In genomic region chr9:136362450-136362784, GRCh38 we compare ENCODE assay signal across 8 cellular contexts. TPM values are rescaled to one million over a fixed set of nuclear protein-coding genes. Genes with fewer than 3 reads are reported as not detected.
DNase-seq lines count a peak whose midpoint lies in the region; ATAC-seq, FAIRE-seq and TF ChIP-seq lines count a peak whose summit lies in the region.

No MANE protein-coding gene starts in this region.

- H2AFZ ChIP-seq in HepG2 (ENCODE audit: low read length) (no peak overlapping the region), astrocyte (ENCODE audit: low read depth, low read length) (no peak overlapping the region)

- H3K79me2 ChIP-seq in HepG2 (ENCODE audit: insufficient read depth, low read length) (no peaks in the 10 kb centered on the region), astrocyte (ENCODE audit: insufficient read depth, low read length) (peaks cover 10% of the 10 kb centered on the region)

- H3K27ac ChIP-seq in HepG2 (ENCODE audit: extremely low read length, insufficient read depth, low read length) = no peak overlapping the region
- peak overlapping the region in 1 of 3 donors; percentile 16 for H3K27ac ChIP-seq in right lobe of liver
- no peak overlapping the region for H3K27ac ChIP-seq in astrocyte (ENCODE audit: low read depth, low read length)
- H3K27ac ChIP-seq in uterus = peak overlapping the region; percentile 63 to 94
- H3K27ac ChIP-seq in kidney (ENCODE audit: low read depth in 2 of 2, low read length in 2 of 2) = no peak overlapping the region

- H4K20me1 ChIP-seq in HepG2 (ENCODE audit: insufficient read depth, low read length) = no peaks in the 10 kb centered on the region
- peaks cover 21% of the 10 kb centered on the region for H4K20me1 ChIP-seq in astrocyte (ENCODE audit: insufficient read depth, low read length)

- ATAC-seq in HepG2 = no peak
- ATAC-seq in right lobe of liver = no peak
- ATAC-seq in GM19397 (IDR thresholded peaks at IDR 0.05; ENCODE audit: unreplicated experiment) = no peak
- no peak for ATAC-seq in HG03108 (IDR thresholded peaks at IDR 0.05; ENCODE audit: unreplicated experiment)

- intact Hi-C loops in HepG2 (cut with micrococcal nuclease; ENCODE audit: unreplicated experiment) (loop anchor here (2.0 kb wide), 1 partner anchor 18 kb away; no protein-coding TSS in a partner anchor), right lobe of liver (cut with DNase I) (no loop called here), uterus (cut with DNase I; ENCODE audit: low total_unique reads) (no loop called here), kidney (cut with DNase I) (no loop called here)

- H3K4me3 ChIP-seq in HepG2 (replicated peaks in 1 of 3; ENCODE audit: insufficient read depth in 1 of 3, low read depth in 2 of 3, low read length in 3 of 3) = no peak overlapping the region
- no peak overlapping the region for H3K4me3 ChIP-seq in right lobe of liver
- H3K4me3 ChIP-seq in astrocyte (ENCODE audit: insufficient read depth, low read depth, low read length) = peak overlapping the region; percentile 47
- H3K4me3 ChIP-seq in uterus = no peak overlapping the region
- H3K4me3 ChIP-seq in kidney (ENCODE audit: low read length in 2 of 2) = no peak overlapping the region

- in situ Hi-C loops in HepG2 (cut with HindIII; ENCODE audit: extremely low pct_ligation_motif_present, low pct_unique_long_range_greater_than_20kb) = no loop called here

- H3K27me3 Mint-ChIP-seq in astrocyte (ENCODE audit: low read depth, unreplicated experiment) (no peaks in the 10 kb centered on the region), mesothelial cell of epicardium (ENCODE audit: low read depth) (no peaks in the 10 kb centered on the region)

- H3K36me3 Mint-ChIP-seq in astrocyte (ENCODE audit: low read depth, unreplicated experiment) (no peaks in the 10 kb centered on the region), mesothelial cell of epicardium (no peaks in the 10 kb centered on the region)

- no peak for TF ChIP-seq POLR2A in HepG2 (IDR thresholded peaks at IDR 0.05; ENCODE audit: insufficient read depth in 1 of 2, low read depth in 2 of 2, low read length in 2 of 2)
- TF ChIP-seq POLR2A in right lobe of liver (IDR thresholded peaks at IDR 0.05) = no peak
- TF ChIP-seq POLR2A in uterus (IDR thresholded peaks at IDR 0.05) = no peak

- WGBS in HepG2 (ENCODE audit: low lambda C conversion rate) = 100% methylated on average over 2 of the region's 6 CpGs
- no CpG with 5 or more reads among the region's 6 CpGs for WGBS in right lobe of liver (ENCODE audit: insufficient coverage, low coverage, low lambda C conversion rate, missing lambda C conversion rate)

- no peak for TF ChIP-seq EP300 in HepG2 (IDR thresholded peaks at IDR 0.05; ENCODE audit: low read depth in 2 of 2, low read length in 2 of 2)
- TF ChIP-seq EP300 in HepG2 (CRISPR knock-in tag; IDR thresholded peaks at IDR 0.05; ENCODE audit: borderline replicate concordance) = no peak

- H3K4me3 Mint-ChIP-seq in astrocyte (ENCODE audit: unreplicated experiment) (no peak overlapping the region), mesothelial cell of epicardium (peak overlapping the region; percentile 82)

- H3K9ac ChIP-seq in HepG2 (ENCODE audit: insufficient read depth, low read depth, low read length) (no peak overlapping the region), astrocyte (ENCODE audit: low read length) (peak overlapping the region; percentile 50), kidney (ENCODE audit: low read length in 2 of 2) (no peak overlapping the region)

- no peak for FAIRE-seq in HepG2 (lab: Jason Lieb, UNC)
- no peak for FAIRE-seq in astrocyte (lab: Jason Lieb, UNC)
- FAIRE-seq in kidney (lab: Jason Lieb, UNC) = no peak

- no peaks in the 10 kb centered on the region for H3K9me3 ChIP-seq in HepG2 (ENCODE audit: low read length)
- no peaks in the 10 kb centered on the region for H3K9me3 ChIP-seq in right lobe of liver
- no peaks in the 10 kb centered on the region for H3K9me3 ChIP-seq in astrocyte (ENCODE audit: insufficient read depth, low read depth, low read length)
- H3K9me3 ChIP-seq in uterus = no peaks in the 10 kb centered on the region
- no peaks in the 10 kb centered on the region for H3K9me3 ChIP-seq in kidney (ENCODE audit: control insufficient read depth in 1 of 2, low read length in 2 of 2)

- peaks cover 25% of the 10 kb centered on the region for H3K4me1 ChIP-seq in HepG2 (ENCODE audit: insufficient read depth, low read length)
- H3K4me1 ChIP-seq in right lobe of liver = peaks cover 0 to 8% (median 5%) of the 10 kb centered on the region in 4 donors
- peaks cover 22% of the 10 kb centered on the region for H3K4me1 ChIP-seq in astrocyte (ENCODE audit: insufficient read depth, low read length)
- H3K4me1 ChIP-seq in uterus = no peaks in the 10 kb centered on the region
- H3K4me1 ChIP-seq in kidney (ENCODE audit: control insufficient read depth in 1 of 2, insufficient read depth in 1 of 2, low read depth in 1 of 2, low read length in 2 of 2) = peaks cover 0 to 10% of the 10 kb centered on the region in 2 donors

- peak overlapping the region; percentile 63 for H3K4me2 ChIP-seq in HepG2 (ENCODE audit: low read depth, low read length)
- H3K4me2 ChIP-seq in astrocyte (ENCODE audit: low read length) = peak overlapping the region; percentile 85

- DNase-seq in HepG2 (ENCODE audit: low spot score) (no peak), right lobe of liver (no peak), astrocyte (ENCODE audit: low read depth) (no peak), mesothelial cell of epicardium (ENCODE audit: low spot score in 2 of 2, unreplicated experiment in 2 of 2) (no peak), uterus (no peak), kidney (no peak)

- CTCF ChIA-PET in HepG2 (lab: Yijun Ruan, JAX; ENCODE audit: low intra/inter-chr PET ratio, low total read pairs) = interaction anchor here (2.1 kb wide), 1 partner anchor 16 kb away, joined by 13 read pairs; no protein-coding TSS in a partner anchor

- POLR2A ChIA-PET in HepG2 (lab: Yijun Ruan, JAX) = interaction anchor here (0.6 to 2.8 kb wide), 16 partner anchors 8 to 1097 kb away, joined by 3 to 73 read pairs (median 4); partner anchors contain the start of genes CARD9, ENTR1, NSMF and PMPCA

- H3K9me3 Mint-ChIP-seq in astrocyte (ENCODE audit: unreplicated experiment) (no peaks in the 10 kb centered on the region), mesothelial cell of epicardium (no peaks in the 10 kb centered on the region)

- no peak for TF ChIP-seq CTCF in HepG2 (CRISPR knock-in tag; IDR thresholded peaks at IDR 0.05)
- TF ChIP-seq CTCF in right lobe of liver (IDR thresholded peaks at IDR 0.05) = no peak
- no peak for TF ChIP-seq CTCF in astrocyte (IDR thresholded peaks at IDR 0.05; ENCODE audit: insufficient read depth, low read depth, low read length)
- TF ChIP-seq CTCF in mesothelial cell of epicardium (IDR thresholded peaks at IDR 0.05; ENCODE audit: unreplicated experiment) = no peak
- TF ChIP-seq CTCF in uterus (IDR thresholded peaks at IDR 0.05) = no peak
- no peak for TF ChIP-seq CTCF in kidney (IDR thresholded peaks at IDR 0.05; ENCODE audit: borderline replicate concordance, extremely low read depth, insufficient read depth)

- H3K4me1 Mint-ChIP-seq in astrocyte (ENCODE audit: low read depth, unreplicated experiment) (peaks cover 2% of the 10 kb centered on the region), mesothelial cell of epicardium (peaks cover 11% of the 10 kb centered on the region)

- peak overlapping the region; percentile 83 for H3K27ac Mint-ChIP-seq in astrocyte (ENCODE audit: unreplicated experiment)
- peak overlapping the region; percentile 53 for H3K27ac Mint-ChIP-seq in mesothelial cell of epicardium

- no TSS peak for BruUV-seq in HepG2 (replicated peaks; lab: Mats Ljungman, UMichigan)

- H3K36me3 ChIP-seq in HepG2 (replicated peaks in 1 of 2; ENCODE audit: control insufficient read depth in 1 of 2, insufficient read depth in 2 of 2, low read length in 2 of 2) = no peaks in the 10 kb centered on the region
- H3K36me3 ChIP-seq in right lobe of liver = no peaks in the 10 kb centered on the region
- H3K36me3 ChIP-seq in astrocyte (ENCODE audit: insufficient read depth, low read length) = no peaks in the 10 kb centered on the region
- no peaks in the 10 kb centered on the region for H3K36me3 ChIP-seq in uterus
- no peaks in the 10 kb centered on the region for H3K36me3 ChIP-seq in kidney (ENCODE audit: control insufficient read depth in 1 of 2, insufficient read depth in 2 of 2, low read length in 2 of 2)

- H3K27me3 ChIP-seq in HepG2 (ENCODE audit: control insufficient read depth in 1 of 2, insufficient read depth in 2 of 2, low read length in 2 of 2) (no peaks in the 10 kb centered on the region), right lobe of liver (no peaks in the 10 kb centered on the region), astrocyte (ENCODE audit: insufficient read depth, low read length) (no peaks in the 10 kb centered on the region), uterus (no peaks in the 10 kb centered on the region)

- TF ChIP-seq RAD21 in HepG2 (CRISPR knock-in tag; IDR thresholded peaks at IDR 0.05) = no peak

RNA-seq across cellular contexts. Expression of gene DNLZ, which starts 1.1 kb away (rescaled TPM):
- total RNA-seq in HepG2 (2016; rRNA removed; fragmentation: Illumina TruSeq; extraction: Trizol) = 5.4 and 8.0 TPM in 2 replicates
- 8.5 and 9.7 TPM in 2 replicates for total RNA-seq in HepG2 (2016; cell fraction: cytosol; rRNA removed; fragmentation: Illumina TruSeq; extraction: Trizol; ENCODE audit: low read depth)
- 5.7 and 10.6 TPM in 2 replicates for total RNA-seq in HepG2 (2016; cell fraction: insoluble cytoplasmic fraction; rRNA removed; fragmentation: Illumina TruSeq; extraction: Trizol)
- total RNA-seq in HepG2 (2016; cell fraction: membrane; rRNA removed; fragmentation: Illumina TruSeq; extraction: Trizol) = 8.2 and 10.5 TPM in 2 replicates
- 2.7 and 3.8 TPM in 2 replicates for total RNA-seq in HepG2 (2016; cell fraction: nucleus; rRNA removed; fragmentation: Illumina TruSeq; extraction: Trizol)
- 3.4 and 4.5 TPM in 2 replicates for polyA plus RNA-seq in HepG2 (2011; rRNA removed)
- polyA plus RNA-seq in HepG2 (2011; cell fraction: cytosol; rRNA removed) = 1.9 and 8.6 TPM in 2 replicates
- 4.9 and 10.5 TPM in 2 replicates for polyA plus RNA-seq in HepG2 (2011; cell fraction: nucleus; rRNA removed)
- 1.9 and 2.8 TPM in 2 replicates for polyA plus RNA-seq in HepG2 (2012)
- 8.4 and 8.5 TPM in 2 replicates for polyA plus RNA-seq in HepG2 (2016; cell fraction: cytosol; fragmentation: Illumina TruSeq; extraction: Trizol; ENCODE audit: low read depth)
- 4.0 and 5.1 TPM in 2 replicates for polyA plus RNA-seq in HepG2 (2016; cell fraction: insoluble cytoplasmic fraction; fragmentation: Illumina TruSeq; extraction: Trizol; ENCODE audit: low read depth)
- polyA plus RNA-seq in HepG2 (2016; cell fraction: membrane; fragmentation: Illumina TruSeq; extraction: Trizol; ENCODE audit: low read depth) = 6.4 and 6.8 TPM in 2 replicates
- polyA plus RNA-seq in HepG2 (2016; cell fraction: nucleus; fragmentation: Illumina TruSeq; extraction: Trizol; ENCODE audit: insufficient read depth, low read depth) = 5.5 and 7.2 TPM in 2 replicates
- polyA minus RNA-seq in HepG2 (2011; rRNA and poly(A)+ RNA removed; ENCODE audit: low replicate concordance) = 0.90 and 2.5 TPM in 2 replicates
- 1.3 TPM in 1 of 2 replicates, not detected in the other for polyA minus RNA-seq in HepG2 (2011; cell fraction: cytosol; rRNA and poly(A)+ RNA removed)
- polyA minus RNA-seq in HepG2 (2011; cell fraction: nucleus; rRNA and poly(A)+ RNA removed) = 2.6 and 2.8 TPM in 2 replicates
- 10 to 100 TPM in 3 of 6 experiments, 1 to 10 TPM in 3; 5.0 to 26.0 (median 10.4) TPM for total RNA-seq in right lobe of liver
- 14.0 and 17.4 TPM in 2 replicates for total RNA-seq in astrocyte
- 11.8 to 14.7 TPM (median 13.0 TPM) in 3 replicates for total RNA-seq in mesothelial cell of epicardium
- 10 to 100 TPM in 3 of 4 donors, 1 to 10 TPM in 1; 6.8 to 29.4 (median 27.3) TPM for total RNA-seq in uterus
- 22.1 TPM for total RNA-seq in kidney
- polyA plus RNA-seq in kidney (ENCODE audit: insufficient read depth, low read depth, low replicate concordance) = 30.4 TPM

RNA-seq across cellular contexts. Expression of gene CARD9, which starts 11.1 kb away (rescaled TPM):
- 3.6 and 7.4 TPM in 2 replicates for total RNA-seq in HepG2 (2016; rRNA removed; fragmentation: Illumina TruSeq; extraction: Trizol)
- 2.1 TPM in 2 replicates for total RNA-seq in HepG2 (2016; cell fraction: cytosol; rRNA removed; fragmentation: Illumina TruSeq; extraction: Trizol; ENCODE audit: low read depth)
- 3.4 and 7.7 TPM in 2 replicates for total RNA-seq in HepG2 (2016; cell fraction: insoluble cytoplasmic fraction; rRNA removed; fragmentation: Illumina TruSeq; extraction: Trizol)
- total RNA-seq in HepG2 (2016; cell fraction: membrane; rRNA removed; fragmentation: Illumina TruSeq; extraction: Trizol) = 1.7 and 2.5 TPM in 2 replicates
- 7.9 and 8.9 TPM in 2 replicates for total RNA-seq in HepG2 (2016; cell fraction: nucleus; rRNA removed; fragmentation: Illumina TruSeq; extraction: Trizol)
- 3.3 and 7.2 TPM in 2 replicates for polyA plus RNA-seq in HepG2 (2011; rRNA removed)
- polyA plus RNA-seq in HepG2 (2011; cell fraction: cytosol; rRNA removed) = 1.3 and 2.2 TPM in 2 replicates
- 51.0 and 60.5 TPM in 2 replicates for polyA plus RNA-seq in HepG2 (2011; cell fraction: nucleus; rRNA removed)
- polyA plus RNA-seq in HepG2 (2012) = 2.6 and 4.5 TPM in 2 replicates
- 0.79 and 1.0 TPM in 2 replicates for polyA plus RNA-seq in HepG2 (2016; cell fraction: cytosol; fragmentation: Illumina TruSeq; extraction: Trizol; ENCODE audit: low read depth)
- polyA plus RNA-seq in HepG2 (2016; cell fraction: insoluble cytoplasmic fraction; fragmentation: Illumina TruSeq; extraction: Trizol; ENCODE audit: low read depth) = 2.6 and 5.2 TPM in 2 replicates
- 0.66 and 0.74 TPM in 2 replicates for polyA plus RNA-seq in HepG2 (2016; cell fraction: membrane; fragmentation: Illumina TruSeq; extraction: Trizol; ENCODE audit: low read depth)
- polyA plus RNA-seq in HepG2 (2016; cell fraction: nucleus; fragmentation: Illumina TruSeq; extraction: Trizol; ENCODE audit: insufficient read depth, low read depth) = 23.4 and 24.3 TPM in 2 replicates
- polyA minus RNA-seq in HepG2 (2011; rRNA and poly(A)+ RNA removed; ENCODE audit: low replicate concordance) = 2.0 and 6.6 TPM in 2 replicates
- 0.62 and 0.99 TPM in 2 replicates for polyA minus RNA-seq in HepG2 (2011; cell fraction: cytosol; rRNA and poly(A)+ RNA removed)
- polyA minus RNA-seq in HepG2 (2011; cell fraction: nucleus; rRNA and poly(A)+ RNA removed) = 8.3 and 8.4 TPM in 2 replicates
- total RNA-seq in right lobe of liver = 1 to 10 TPM in 3 of 6 experiments, under 1 TPM in 3; 0.48 to 1.6 (median 1.1) TPM
- 2.7 and 4.2 TPM in 2 replicates for total RNA-seq in astrocyte
- total RNA-seq in mesothelial cell of epicardium = 3.6 to 4.9 TPM (median 4.0 TPM) in 3 replicates
- total RNA-seq in uterus = 10 to 100 TPM in 1 of 4 donors, 1 to 10 TPM in 2, under 1 TPM in 1; under 0.01 to 10.6 (median 2.5) TPM
- 7.0 TPM for total RNA-seq in kidney
- polyA plus RNA-seq in kidney (ENCODE audit: insufficient read depth, low read depth, low replicate concordance) = 1.5 TPM

RNA-seq across cellular contexts. Expression of gene GPSM1, which starts 35.1 kb away (rescaled TPM):
- total RNA-seq in HepG2 (2016; rRNA removed; fragmentation: Illumina TruSeq; extraction: Trizol) (0.59 and 1.0 TPM in 2 replicates), right lobe of liver (1 to 10 TPM; 1.3 to 4.8 (median 4.1) TPM), astrocyte (52.6 and 59.4 TPM in 2 replicates), mesothelial cell of epicardium (98.6 to 103 TPM (median 102 TPM) in 3 replicates), uterus (10 to 100 TPM in 2 of 4 donors, 1 to 10 TPM in 2; 4.4 to 43.6 (median 24.1) TPM), kidney (11.6 TPM)
- total RNA-seq in HepG2 (2016; cell fraction: cytosol; rRNA removed; fragmentation: Illumina TruSeq; extraction: Trizol; ENCODE audit: low read depth) = 0.26 and 0.30 TPM in 2 replicates
- 0.55 and 1.1 TPM in 2 replicates for total RNA-seq in HepG2 (2016; cell fraction: insoluble cytoplasmic fraction; rRNA removed; fragmentation: Illumina TruSeq; extraction: Trizol)
- total RNA-seq in HepG2 (2016; cell fraction: membrane; rRNA removed; fragmentation: Illumina TruSeq; extraction: Trizol) = 0.53 and 0.72 TPM in 2 replicates
- 0.72 and 0.81 TPM in 2 replicates for total RNA-seq in HepG2 (2016; cell fraction: nucleus; rRNA removed; fragmentation: Illumina TruSeq; extraction: Trizol)
- polyA plus RNA-seq in HepG2 (2011; rRNA removed) (2.4 and 3.4 TPM in 2 replicates), kidney (ENCODE audit: insufficient read depth, low read depth, low replicate concordance) (11.9 TPM)
- polyA plus RNA-seq in HepG2 (2011; cell fraction: cytosol; rRNA removed) = 1.6 and 2.7 TPM in 2 replicates
- polyA plus RNA-seq in HepG2 (2011; cell fraction: nucleus; rRNA removed) = 11.3 and 15.0 TPM in 2 replicates
- polyA plus RNA-seq in HepG2 (2012) = 1.2 and 1.6 TPM in 2 replicates
- 0.28 and 0.43 TPM in 2 replicates for polyA plus RNA-seq in HepG2 (2016; cell fraction: cytosol; fragmentation: Illumina TruSeq; extraction: Trizol; ENCODE audit: low read depth)
- 0.72 and 1.2 TPM in 2 replicates for polyA plus RNA-seq in HepG2 (2016; cell fraction: insoluble cytoplasmic fraction; fragmentation: Illumina TruSeq; extraction: Trizol; ENCODE audit: low read depth)
- polyA plus RNA-seq in HepG2 (2016; cell fraction: membrane; fragmentation: Illumina TruSeq; extraction: Trizol; ENCODE audit: low read depth) = 0.61 and 1.2 TPM in 2 replicates
- 3.5 and 3.8 TPM in 2 replicates for polyA plus RNA-seq in HepG2 (2016; cell fraction: nucleus; fragmentation: Illumina TruSeq; extraction: Trizol; ENCODE audit: insufficient read depth, low read depth)
- polyA minus RNA-seq in HepG2 (2011; rRNA and poly(A)+ RNA removed; ENCODE audit: low replicate concordance) = 2.9 and 5.8 TPM in 2 replicates
- 1.4 and 1.6 TPM in 2 replicates for polyA minus RNA-seq in HepG2 (2011; cell fraction: cytosol; rRNA and poly(A)+ RNA removed)
- polyA minus RNA-seq in HepG2 (2011; cell fraction: nucleus; rRNA and poly(A)+ RNA removed) = 1.7 TPM in 2 replicates

RNA-seq across cellular contexts. Expression of gene SNAPC4, which starts 37.6 kb away (rescaled TPM):
- total RNA-seq in HepG2 (2016; rRNA removed; fragmentation: Illumina TruSeq; extraction: Trizol) = 4.3 and 6.0 TPM in 2 replicates
- total RNA-seq in HepG2 (2016; cell fraction: cytosol; rRNA removed; fragmentation: Illumina TruSeq; extraction: Trizol; ENCODE audit: low read depth) = 0.51 and 0.88 TPM in 2 replicates
- 3.9 and 6.1 TPM in 2 replicates for total RNA-seq in HepG2 (2016; cell fraction: insoluble cytoplasmic fraction; rRNA removed; fragmentation: Illumina TruSeq; extraction: Trizol)
- total RNA-seq in HepG2 (2016; cell fraction: membrane; rRNA removed; fragmentation: Illumina TruSeq; extraction: Trizol) = 1.5 TPM in 2 replicates
- 7.0 and 9.4 TPM in 2 replicates for total RNA-seq in HepG2 (2016; cell fraction: nucleus; rRNA removed; fragmentation: Illumina TruSeq; extraction: Trizol)
- polyA plus RNA-seq in HepG2 (2011; rRNA removed) = 2.0 and 3.3 TPM in 2 replicates
- 1.0 and 1.7 TPM in 2 replicates for polyA plus RNA-seq in HepG2 (2011; cell fraction: cytosol; rRNA removed)
- 20.5 and 27.4 TPM in 2 replicates for polyA plus RNA-seq in HepG2 (2011; cell fraction: nucleus; rRNA removed)
- 3.3 TPM in 2 replicates for polyA plus RNA-seq in HepG2 (2012)
- 0.61 and 0.67 TPM in 2 replicates for polyA plus RNA-seq in HepG2 (2016; cell fraction: cytosol; fragmentation: Illumina TruSeq; extraction: Trizol; ENCODE audit: low read depth)
- polyA plus RNA-seq in HepG2 (2016; cell fraction: insoluble cytoplasmic fraction; fragmentation: Illumina TruSeq; extraction: Trizol; ENCODE audit: low read depth) = 3.3 and 4.8 TPM in 2 replicates
- polyA plus RNA-seq in HepG2 (2016; cell fraction: membrane; fragmentation: Illumina TruSeq; extraction: Trizol; ENCODE audit: low read depth) = 1.2 and 1.3 TPM in 2 replicates
- polyA plus RNA-seq in HepG2 (2016; cell fraction: nucleus; fragmentation: Illumina TruSeq; extraction: Trizol; ENCODE audit: insufficient read depth, low read depth) = 37.0 and 38.1 TPM in 2 replicates
- polyA minus RNA-seq in HepG2 (2011; rRNA and poly(A)+ RNA removed; ENCODE audit: low replicate concordance) = 1.5 and 5.2 TPM in 2 replicates
- polyA minus RNA-seq in HepG2 (2011; cell fraction: cytosol; rRNA and poly(A)+ RNA removed) = 0.53 and 1.1 TPM in 2 replicates
- 6.3 and 6.8 TPM in 2 replicates for polyA minus RNA-seq in HepG2 (2011; cell fraction: nucleus; rRNA and poly(A)+ RNA removed)
- 1 to 10 TPM; 3.8 to 6.5 (median 5.4) TPM for total RNA-seq in right lobe of liver
- total RNA-seq in astrocyte = 13.8 and 18.6 TPM in 2 replicates
- total RNA-seq in mesothelial cell of epicardium = 18.2 to 19.3 TPM (median 18.2 TPM) in 3 replicates
- 10 to 100 TPM in 2 of 4 donors, 1 to 10 TPM in 1, under 1 TPM in 1; 0.51 to 12.5 (median 7.7) TPM for total RNA-seq in uterus
- 11.0 TPM for total RNA-seq in kidney
- 3.2 TPM for polyA plus RNA-seq in kidney (ENCODE audit: insufficient read depth, low read depth, low replicate concordance)

RNA-seq across cellular contexts. Expression of gene ENTR1, which starts 48.0 kb away (rescaled TPM):
- 56.6 and 76.4 TPM in 2 replicates for total RNA-seq in HepG2 (2016; rRNA removed; fragmentation: Illumina TruSeq; extraction: Trizol)
- total RNA-seq in HepG2 (2016; cell fraction: cytosol; rRNA removed; fragmentation: Illumina TruSeq; extraction: Trizol; ENCODE audit: low read depth) = 47.6 and 52.6 TPM in 2 replicates
- 51.9 and 75.7 TPM in 2 replicates for total RNA-seq in HepG2 (2016; cell fraction: insoluble cytoplasmic fraction; rRNA removed; fragmentation: Illumina TruSeq; extraction: Trizol)
- 90.1 and 92.9 TPM in 2 replicates for total RNA-seq in HepG2 (2016; cell fraction: membrane; rRNA removed; fragmentation: Illumina TruSeq; extraction: Trizol)
- total RNA-seq in HepG2 (2016; cell fraction: nucleus; rRNA removed; fragmentation: Illumina TruSeq; extraction: Trizol) = 59.2 and 73.6 TPM in 2 replicates
- 70.1 and 84.2 TPM in 2 replicates for polyA plus RNA-seq in HepG2 (2011; rRNA removed)
- 35.5 and 40.6 TPM in 2 replicates for polyA plus RNA-seq in HepG2 (2011; cell fraction: cytosol; rRNA removed)
- 236 and 246 TPM in 2 replicates for polyA plus RNA-seq in HepG2 (2011; cell fraction: nucleus; rRNA removed)
- 48.1 and 65.0 TPM in 2 replicates for polyA plus RNA-seq in HepG2 (2012)
- 47.0 and 48.8 TPM in 2 replicates for polyA plus RNA-seq in HepG2 (2016; cell fraction: cytosol; fragmentation: Illumina TruSeq; extraction: Trizol; ENCODE audit: low read depth)
- polyA plus RNA-seq in HepG2 (2016; cell fraction: insoluble cytoplasmic fraction; fragmentation: Illumina TruSeq; extraction: Trizol; ENCODE audit: low read depth) = 57.5 and 58.8 TPM in 2 replicates
- polyA plus RNA-seq in HepG2 (2016; cell fraction: membrane; fragmentation: Illumina TruSeq; extraction: Trizol; ENCODE audit: low read depth) = 70.9 TPM in 2 replicates
- polyA plus RNA-seq in HepG2 (2016; cell fraction: nucleus; fragmentation: Illumina TruSeq; extraction: Trizol; ENCODE audit: insufficient read depth, low read depth) = 178 and 194 TPM in 2 replicates
- 57.8 and 122 TPM in 2 replicates for polyA minus RNA-seq in HepG2 (2011; rRNA and poly(A)+ RNA removed; ENCODE audit: low replicate concordance)
- 17.6 and 22.7 TPM in 2 replicates for polyA minus RNA-seq in HepG2 (2011; cell fraction: cytosol; rRNA and poly(A)+ RNA removed)
- 46.1 and 48.1 TPM in 2 replicates for polyA minus RNA-seq in HepG2 (2011; cell fraction: nucleus; rRNA and poly(A)+ RNA removed)
- total RNA-seq in right lobe of liver = 10 to 100 TPM; 27.9 to 53.5 (median 35.4) TPM
- 71.5 and 71.7 TPM in 2 replicates for total RNA-seq in astrocyte
- 67.3 to 72.1 TPM (median 71.9 TPM) in 3 replicates for total RNA-seq in mesothelial cell of epicardium
- total RNA-seq in uterus = 10 to 100 TPM; 19.5 to 44.0 (median 21.2) TPM
- 36.2 TPM for total RNA-seq in kidney
- 25.9 TPM for polyA plus RNA-seq in kidney (ENCODE audit: insufficient read depth, low read depth, low replicate concordance)

Comparison
In these comparisons a context has a peak if more than half of its experiments do, and no peak if none do; other contexts are left out.
1. H3K27ac ChIP-seq: peak in uterus (2 of 2); none in HepG2 (single experiment), astrocyte (single experiment) and kidney (0 of 2).